ENCODE assay signal across 1 cellular context in genomic region chr10:132701846-132702190, GRCh38.
TF ChIP-seq lines count a peak whose summit lies in the region.

No MANE protein-coding gene starts in this region.

TF ChIP-seq in HepG2, 621 proteins besides CTCF, POLR2A, EP300 and RAD21 (continued from another document):
- TF ChIP-seq ZHX2 (IDR thresholded peaks at IDR 0.05; ENCODE audit: low read depth) (no peak), ZHX2 (CRISPR knock-in tag; IDR thresholded peaks at IDR 0.05; ENCODE audit: borderline replicate concordance) (no peak), ZNF382 (CRISPR knock-in tag; IDR thresholded peaks at IDR 0.05; ENCODE audit: borderline replicate concordance) (no peak), SRF (IDR thresholded peaks at IDR 0.05; ENCODE audit: low read depth, low read length) (no peak), ZZZ3 (CRISPR knock-in tag; IDR thresholded peaks at IDR 0.05; ENCODE audit: borderline replicate concordance) (no peak), ZNF749 (CRISPR knock-in tag; IDR thresholded peaks at IDR 0.05; ENCODE audit: borderline replicate concordance) (no peak), ELF3 (CRISPR knock-in tag; IDR thresholded peaks at IDR 0.05) (no peak), HOXA3 (CRISPR knock-in tag; IDR thresholded peaks at IDR 0.05) (no peak), STAG1 (CRISPR knock-in tag; IDR thresholded peaks at IDR 0.05) (no peak), ZNF556 (CRISPR knock-in tag; IDR thresholded peaks at IDR 0.05; ENCODE audit: borderline replicate concordance) (no peak), ZNF512 (CRISPR knock-in tag; IDR thresholded peaks at IDR 0.05) (no peak), ZNF331 (CRISPR knock-in tag; IDR thresholded peaks at IDR 0.05) (no peak)
- TF ChIP-seq, protein P1, sequence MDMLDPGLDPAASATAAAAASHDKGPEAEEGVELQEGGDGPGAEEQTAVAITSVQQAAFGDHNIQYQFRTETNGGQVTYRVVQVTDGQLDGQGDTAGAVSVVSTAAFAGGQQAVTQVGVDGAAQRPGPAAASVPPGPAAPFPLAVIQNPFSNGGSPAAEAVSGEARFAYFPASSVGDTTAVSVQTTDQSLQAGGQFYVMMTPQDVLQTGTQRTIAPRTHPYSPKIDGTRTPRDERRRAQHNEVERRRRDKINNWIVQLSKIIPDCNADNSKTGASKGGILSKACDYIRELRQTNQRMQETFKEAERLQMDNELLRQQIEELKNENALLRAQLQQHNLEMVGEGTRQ (IDR thresholded peaks at IDR 0.05; ENCODE audit: low read depth, low read length) = no peak
- TF ChIP-seq, protein P1 (CRISPR knock-in tag; IDR thresholded peaks at IDR 0.05; ENCODE audit: borderline replicate concordance) = no peak
- TF ChIP-seq, protein P2, sequence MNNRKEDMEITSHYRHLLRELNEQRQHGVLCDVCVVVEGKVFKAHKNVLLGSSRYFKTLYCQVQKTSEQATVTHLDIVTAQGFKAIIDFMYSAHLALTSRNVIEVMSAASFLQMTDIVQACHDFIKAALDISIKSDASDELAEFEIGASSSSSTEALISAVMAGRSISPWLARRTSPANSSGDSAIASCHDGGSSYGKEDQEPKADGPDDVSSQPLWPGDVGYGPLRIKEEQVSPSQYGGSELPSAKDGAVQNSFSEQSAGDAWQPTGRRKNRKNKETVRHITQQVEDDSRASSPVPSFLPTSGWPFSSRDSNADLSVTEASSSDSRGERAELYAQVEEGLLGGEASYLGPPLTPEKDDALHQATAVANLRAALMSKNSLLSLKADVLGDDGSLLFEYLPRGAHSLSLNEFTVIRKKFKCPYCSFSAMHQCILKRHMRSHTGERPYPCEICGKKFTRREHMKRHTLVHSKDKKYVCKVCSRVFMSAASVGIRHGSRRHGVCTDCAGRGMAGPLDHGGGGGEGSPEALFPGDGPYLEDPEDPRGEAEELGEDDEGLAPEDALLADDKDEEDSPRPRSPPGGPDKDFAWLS (CRISPR knock-in tag; IDR thresholded peaks at IDR 0.05; ENCODE audit: borderline replicate concordance) = no peak
- TF ChIP-seq, protein P3, sequence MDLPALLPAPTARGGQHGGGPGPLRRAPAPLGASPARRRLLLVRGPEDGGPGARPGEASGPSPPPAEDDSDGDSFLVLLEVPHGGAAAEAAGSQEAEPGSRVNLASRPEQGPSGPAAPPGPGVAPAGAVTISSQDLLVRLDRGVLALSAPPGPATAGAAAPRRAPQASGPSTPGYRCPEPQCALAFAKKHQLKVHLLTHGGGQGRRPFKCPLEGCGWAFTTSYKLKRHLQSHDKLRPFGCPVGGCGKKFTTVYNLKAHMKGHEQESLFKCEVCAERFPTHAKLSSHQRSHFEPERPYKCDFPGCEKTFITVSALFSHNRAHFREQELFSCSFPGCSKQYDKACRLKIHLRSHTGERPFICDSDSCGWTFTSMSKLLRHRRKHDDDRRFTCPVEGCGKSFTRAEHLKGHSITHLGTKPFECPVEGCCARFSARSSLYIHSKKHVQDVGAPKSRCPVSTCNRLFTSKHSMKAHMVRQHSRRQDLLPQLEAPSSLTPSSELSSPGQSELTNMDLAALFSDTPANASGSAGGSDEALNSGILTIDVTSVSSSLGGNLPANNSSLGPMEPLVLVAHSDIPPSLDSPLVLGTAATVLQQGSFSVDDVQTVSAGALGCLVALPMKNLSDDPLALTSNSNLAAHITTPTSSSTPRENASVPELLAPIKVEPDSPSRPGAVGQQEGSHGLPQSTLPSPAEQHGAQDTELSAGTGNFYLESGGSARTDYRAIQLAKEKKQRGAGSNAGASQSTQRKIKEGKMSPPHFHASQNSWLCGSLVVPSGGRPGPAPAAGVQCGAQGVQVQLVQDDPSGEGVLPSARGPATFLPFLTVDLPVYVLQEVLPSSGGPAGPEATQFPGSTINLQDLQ (CRISPR knock-in tag; IDR thresholded peaks at IDR 0.05) = no peak
